8 cellular contexts compared by ENCODE assay signal in genomic region chr5:94969174-94969573, GRCh38.
DNase-seq lines count a peak whose midpoint lies in the region; ATAC-seq and TF ChIP-seq lines count a peak whose summit lies in the region.

No MANE protein-coding gene starts in this region.

- ATAC-seq in HG03097 (IDR thresholded peaks at IDR 0.05; ENCODE audit: low FRiP score, unreplicated experiment) (no peak), left cardiac atrium (no peak)

- TF ChIP-seq POLR2A in tibial nerve (IDR thresholded peaks at IDR 0.05), result no peak

- peak; percentile 23; the same call in 1 of the 2 replicates for TF ChIP-seq CTCF in KMS-11 (conservative IDR thresholded peaks at IDR 0.05; ENCODE audit: low read depth, low read length)
- no peak for TF ChIP-seq CTCF in astrocyte of the cerebellum (IDR thresholded peaks at IDR 0.05; ENCODE audit: low read depth, low read length, missing control alignments)
- peak; percentile 46 for TF ChIP-seq CTCF in retinal pigment epithelial cell (conservative IDR thresholded peaks at IDR 0.05; ENCODE audit: low read depth, low read length)
- TF ChIP-seq CTCF in tibial nerve (IDR thresholded peaks at IDR 0.05), result no peak

- intact Hi-C loops in left cardiac atrium (cut with DNase I), result loop anchor here (5.0 to 10.0 kb wide), 2 partner anchors 268 to 286 kb away; no protein-coding TSS in a partner anchor

- 25 to 34% methylated on average over 3 of the region's 3 CpGs for WGBS in tibial nerve, 2 donors

- H3K36me3 ChIP-seq in KMS-11 (ENCODE audit: insufficient read depth) (no peaks in the 10 kb centered on the region), tibial nerve (no peaks in the 10 kb centered on the region)

- H3K4me3 ChIP-seq in KMS-11 (IDR thresholded peaks at IDR 0.05; ENCODE audit: insufficient read depth, low read depth, low read length) (no peak overlapping the region), astrocyte of the cerebellum (ENCODE audit: low read depth, low read length) (no peak overlapping the region), retinal pigment epithelial cell (ENCODE audit: low read length) (no peak overlapping the region), tibial nerve (no peak overlapping the region)

- H3K4me1 ChIP-seq in KMS-11 (ENCODE audit: low read depth, poor library complexity, severe bottlenecking) (peaks cover 5% of the 10 kb centered on the region), tibial nerve (no peaks in the 10 kb centered on the region)

- H3K9ac ChIP-seq in KMS-11, result no peak overlapping the region

- DNase-seq in NCI-H345 (lab: John Stamatoyannopoulos, UW) (peak; percentile 1), NCI-H345 treated with DMSO at 0.1 percent for 48 hours (lab: John Stamatoyannopoulos, UW; ENCODE audit: unreplicated experiment) (no peak), astrocyte of the cerebellum (ENCODE audit: low read depth) (peak; percentile 28), retinal pigment epithelial cell (ENCODE audit: low read depth) (peak; percentile 19), tibial nerve (ENCODE audit: low spot score in 2 of 2) (no peak), left cardiac atrium (no peak)

- peaks cover 0 to 7% (median 0%) of the 10 kb centered on the region in 4 donors for H3K9me3 ChIP-seq in tibial nerve

- no peaks in the 10 kb centered on the region for H3K79me2 ChIP-seq in KMS-11 (ENCODE audit: insufficient read depth, low read depth)

- no peak for TF ChIP-seq EP300 in tibial nerve (IDR thresholded peaks at IDR 0.05)

- H3K27ac ChIP-seq in KMS-11 (no peak overlapping the region), tibial nerve (no peak overlapping the region)

- no peak overlapping the region; the same call in 1 of the 2 replicates for H3K4me2 ChIP-seq in KMS-11

- in situ Hi-C loops in astrocyte of the cerebellum (cut with HindIII; ENCODE audit: low sequenced_read_pairs), result no loop called here

- no peak overlapping the region for H2AFZ ChIP-seq in KMS-11 (ENCODE audit: low read depth)

- H3K27me3 ChIP-seq in KMS-11 (ENCODE audit: insufficient read depth, low read depth) (no peaks in the 10 kb centered on the region), tibial nerve (no peaks in the 10 kb centered on the region)

- no peaks in the 10 kb centered on the region for H4K20me1 ChIP-seq in KMS-11 (ENCODE audit: insufficient read depth)

Comparison
In these comparisons a context has a peak if more than half of its experiments do, and no peak if none do; other contexts are left out.
1. DNase-seq: peak in NCI-H345 (single experiment), astrocyte of the cerebellum (single experiment) and retinal pigment epithelial cell (single experiment); none in NCI-H345 treated with DMSO at 0.1 percent for 48 hours (single experiment), tibial nerve (0 of 2) and left cardiac atrium (single experiment).
2. CTCF ChIP-seq: peak in KMS-11 (single experiment) and retinal pigment epithelial cell (single experiment); none in astrocyte of the cerebellum (single experiment) and tibial nerve (0 of 5).